2 cellular contexts compared by ENCODE assay signal in genomic region chr5:64625678-64626077, GRCh38.
TF ChIP-seq lines count a peak whose summit lies in the region.

No MANE protein-coding gene starts in this region.

TF ChIP-seq in SK-N-SH, 30 proteins besides CTCF, POLR2A, EP300 and RAD21 (continued from another document):
- TF ChIP-seq USF2 (IDR thresholded peaks at IDR 0.05; ENCODE audit: borderline replicate concordance, low read depth, low read length): no peak
- peak; percentile 24; the same call in 1 of the 2 replicates for TF ChIP-seq FOSL2 (IDR thresholded peaks at IDR 0.05; ENCODE audit: borderline replicate concordance, low read depth)
- TF ChIP-seq POLR2AphosphoS5 (IDR thresholded peaks at IDR 0.05; ENCODE audit: low read depth, low read length): no peak
- TF ChIP-seq TCF12 (IDR thresholded peaks at IDR 0.05): peak; percentile 68
- no peak for TF ChIP-seq REST (IDR thresholded peaks at IDR 0.05; ENCODE audit: low read depth, low read length)
- TF ChIP-seq SMC3 (IDR thresholded peaks at IDR 0.05; ENCODE audit: low read depth, low read length): no peak

TF ChIP-seq in SK-N-SH treated with all-trans-retinoic acid at 6 μM for 48 hours, 23 proteins besides CTCF, POLR2A, EP300 and RAD21 (continued from another document):
- no peak for TF ChIP-seq ZNF565 (CRISPR knock-in tag; conservative IDR thresholded peaks at IDR 0.05; ENCODE audit: low read depth)
- TF ChIP-seq PPARA (CRISPR knock-in tag; IDR thresholded peaks at IDR 0.05; ENCODE audit: borderline replicate concordance): no peak
- TF ChIP-seq ZFP3 (CRISPR knock-in tag; IDR thresholded peaks at IDR 0.05): no peak
- TF ChIP-seq RARB (CRISPR knock-in tag; IDR thresholded peaks at IDR 0.05): no peak
- TF ChIP-seq GLIS3 (CRISPR knock-in tag; IDR thresholded peaks at IDR 0.05): no peak
- no peak for TF ChIP-seq TCF4 (CRISPR knock-in tag; IDR thresholded peaks at IDR 0.05; ENCODE audit: borderline replicate concordance)
- no peak for TF ChIP-seq OSR1 (CRISPR knock-in tag; IDR thresholded peaks at IDR 0.05)
